Comparison of ENCODE assay signal across 24 cellular contexts in genomic region chr12:80173465-80173864, GRCh38.
DNase-seq lines count a peak whose midpoint lies in the region; ATAC-seq and TF ChIP-seq lines count a peak whose summit lies in the region.
"Had no signal": no experiment of that assay in that cellular context is flagged by ENCODE, and none has a peak within 500 bp of the region (broad histone marks: within the 10 kb centered on the region; RNA-seq: fewer than 3 reads in every experiment).

No MANE protein-coding gene starts in this region.

- TF ChIP-seq POLR2A in lower leg skin (IDR thresholded peaks at IDR 0.05) = no peak

- no peak overlapping the region for H3K23ac ChIP-seq in mesendoderm (ENCODE audit: low read length)

- no peak overlapping the region for H2BK120ac ChIP-seq in mesendoderm (ENCODE audit: low read depth, low read length)

- no peak overlapping the region for H3K18ac ChIP-seq in mesendoderm (ENCODE audit: low read length)

- no peaks in the 10 kb centered on the region for H3K9me3 ChIP-seq in NT2/D1 (ENCODE audit: insufficient read depth, low read length)
- no peaks in the 10 kb centered on the region for H3K9me3 ChIP-seq in endodermal cell (ENCODE audit: control insufficient read depth, low read length)
- H3K9me3 ChIP-seq: A549; BE2C; BLaER1 treated with 17β-estradiol and CSF1 and Interleukin-3, amounts not matched to agents 10 nM and 100 nM had no signal

- ATAC-seq in GM23338 = peak; percentile 77
- ATAC-seq in HG02623 (IDR thresholded peaks at IDR 0.05; ENCODE audit: unreplicated experiment) = no peak
- ATAC-seq: A549, GM12878, HCT116 had no signal

- H3K27me3 Mint-ChIP-seq in GM23338 (ENCODE audit: insufficient read depth, low read depth, poor library complexity) = peaks cover 2% of the 10 kb centered on the region
- H3K27me3 Mint-ChIP-seq in endodermal cell (ENCODE audit: insufficient read depth) = no peaks in the 10 kb centered on the region

- no peak overlapping the region for H4K8ac ChIP-seq in mesendoderm (ENCODE audit: low read depth, low read length)

- no peak for TF ChIP-seq CTCF in GM23338 (conservative IDR thresholded peaks at IDR 0.05; ENCODE audit: low read depth in 2 of 2)
- no peak for TF ChIP-seq CTCF in endodermal cell (conservative IDR thresholded peaks at IDR 0.05)
- no peak for TF ChIP-seq CTCF in lower leg skin (IDR thresholded peaks at IDR 0.05)

- H3K36me3 Mint-ChIP-seq in GM23338 (ENCODE audit: low read depth) (no peaks in the 10 kb centered on the region), endodermal cell (ENCODE audit: low read depth) (no peaks in the 10 kb centered on the region)
- H3K36me3 Mint-ChIP-seq: CD14-positive monocyte; CD8-positive, alpha-beta memory T cell had no signal

- H3K9me3 Mint-ChIP-seq in GM23338 = peaks cover 4% of the 10 kb centered on the region; the same call in 1 of the 3 replicates
- H3K9me3 Mint-ChIP-seq in endodermal cell = peaks cover 4% of the 10 kb centered on the region
- H3K9me3 Mint-ChIP-seq: CD4-positive, alpha-beta T cell had no signal

- DNase-seq in GM23338 (ENCODE audit: low spot score) (peak; percentile 53), NT2/D1 (ENCODE audit: low read depth, low spot score) (peak; percentile 22), endodermal cell (peak; percentile 78), mesendoderm (peak; percentile 94), lower leg skin (ENCODE audit: low spot score in 2 of 2) (no peak), NCI-H226 (no peak)
- no peak for DNase-seq in stimulated activated naive CD4-positive, alpha-beta T cell treated with Interleukin-2 at 50 U/mL for 16 hours (lab: John Stamatoyannopoulos, UW)
- DNase-seq: 8988T; ACHN; AML-193; BE2C; CD4-positive, alpha-beta T cell; CD8-positive, alpha-beta memory T cell; DMS 273 treated with DMSO at 0.1 percent for 48 hours; DMS53; DMS79 treated with DMSO at 0.1 percent for 48 hours; GOT3; H7 had no signal

- H4K20me1 ChIP-seq in GM23338 (replicated peaks; ENCODE audit: insufficient read depth) = no peaks in the 10 kb centered on the region
- H4K20me1 ChIP-seq: BLaER1 treated with 17β-estradiol and CSF1 and Interleukin-3, amounts not matched to agents 10 nM and 100 nM had no signal

- H3K9ac ChIP-seq in NT2/D1 (ENCODE audit: insufficient read length, low read depth) = no peak overlapping the region
- H3K9ac ChIP-seq in endodermal cell (ENCODE audit: extremely low read depth, low read length, poor library complexity, severe bottlenecking) = no peak overlapping the region
- no peak overlapping the region for H3K9ac ChIP-seq in mesendoderm (ENCODE audit: low read length)
- H3K9ac ChIP-seq: BLaER1 treated with 17β-estradiol and CSF1 and Interleukin-3, amounts not matched to agents 10 nM and 100 nM had no signal

- no peak overlapping the region for H3K4ac ChIP-seq in mesendoderm (ENCODE audit: low read depth, low read length)

- H3K27ac ChIP-seq in GM23338 (ENCODE audit: low read depth) = no peak overlapping the region; the same call in 1 of the 2 replicates
- H3K27ac ChIP-seq in endodermal cell (ENCODE audit: low read depth, low read length) = no peak overlapping the region
- H3K27ac ChIP-seq in mesendoderm (ENCODE audit: low read depth, low read length) = no peak overlapping the region
- H3K27ac ChIP-seq: A549; BLaER1 treated with 17β-estradiol and CSF1 and Interleukin-3, amounts not matched to agents 10 nM and 100 nM had no signal

- no peak overlapping the region for H2BK5ac ChIP-seq in mesendoderm (ENCODE audit: low read length)

- WGBS in endodermal cell (ENCODE audit: insufficient coverage in 1 of 2, insufficient read length in 1 of 2), 2 experiments = 72 to 92% methylated on average over 2 to 3 of the region's 3 CpGs
- WGBS in mesendoderm (ENCODE audit: extremely low coverage, insufficient coverage, low lambda C conversion rate) = no CpG with 5 or more reads among the region's 3 CpGs
- 94% methylated on average over 3 of the region's 3 CpGs for WGBS in lower leg skin, 2 donors

- H2BK15ac ChIP-seq in mesendoderm (replicated peaks; ENCODE audit: low read depth) = no peak overlapping the region

- H3K4me1 ChIP-seq in GM23338 (ENCODE audit: insufficient read depth) = no peaks in the 10 kb centered on the region
- no peaks in the 10 kb centered on the region for H3K4me1 ChIP-seq in NT2/D1 (ENCODE audit: insufficient read depth, insufficient read length)
- peaks cover 5% of the 10 kb centered on the region for H3K4me1 ChIP-seq in endodermal cell (ENCODE audit: control insufficient read depth, insufficient read depth, low read length)
- H3K4me1 ChIP-seq in mesendoderm (ENCODE audit: control insufficient read depth, low read depth, low read length) = peaks cover 2% of the 10 kb centered on the region
- H3K4me1 ChIP-seq: A549, BE2C had no signal

- peaks cover 4% of the 10 kb centered on the region; the same call in 1 of the 2 replicates for H3K9me2 ChIP-seq in GM23338 (ENCODE audit: insufficient read depth)

- H4K5ac ChIP-seq in mesendoderm (ENCODE audit: low read length) = no peak overlapping the region

- peak overlapping the region; percentile 53 for H3K56ac ChIP-seq in mesendoderm (ENCODE audit: low read length)

- H3K79me2 ChIP-seq in GM23338 (replicated peaks; ENCODE audit: insufficient read depth) (no peaks in the 10 kb centered on the region), mesendoderm (ENCODE audit: control insufficient read depth, insufficient read depth, low read length) (no peaks in the 10 kb centered on the region)

- H3K36me3 ChIP-seq in GM23338 (ENCODE audit: insufficient read depth) = no peaks in the 10 kb centered on the region
- H3K36me3 ChIP-seq in NT2/D1 (ENCODE audit: insufficient read depth, insufficient read length, low read length) = no peaks in the 10 kb centered on the region
- no peaks in the 10 kb centered on the region for H3K36me3 ChIP-seq in endodermal cell (ENCODE audit: control insufficient read depth, insufficient read depth, low read length)
- H3K36me3 ChIP-seq in mesendoderm (ENCODE audit: control insufficient read depth, insufficient read depth, low read length) = no peaks in the 10 kb centered on the region
- H3K36me3 ChIP-seq: BE2C; BLaER1 treated with 17β-estradiol and CSF1 and Interleukin-3, amounts not matched to agents 10 nM and 100 nM had no signal

- H2AFZ ChIP-seq in GM23338 = no peak overlapping the region

- intact Hi-C loops in lower leg skin (cut with DNase I; ENCODE audit: low total_unique reads) = no loop called here

- no peak overlapping the region for H3K4me2 ChIP-seq in GM23338
- no peak overlapping the region for H3K4me2 ChIP-seq in mesendoderm (ENCODE audit: low read length)
- H3K4me2 ChIP-seq: A549; BLaER1 treated with 17β-estradiol and CSF1 and Interleukin-3, amounts not matched to agents 10 nM and 100 nM had no signal

- no peak overlapping the region for H3K4me3 ChIP-seq in GM23338
- no peak overlapping the region for H3K4me3 ChIP-seq in NT2/D1 (ENCODE audit: insufficient read length, low read depth)
- H3K4me3 ChIP-seq in endodermal cell (ENCODE audit: low read length) = no peak overlapping the region
- no peak overlapping the region for H3K4me3 ChIP-seq in mesendoderm (ENCODE audit: low read length)
- H3K4me3 ChIP-seq in lower leg skin (ENCODE audit: low read depth, poor library complexity, severe bottlenecking) = no peak overlapping the region
- H3K4me3 ChIP-seq: A549; BLaER1 treated with 17β-estradiol and CSF1 and Interleukin-3, amounts not matched to agents 10 nM and 100 nM; GM12878 had no signal

- H3K27ac Mint-ChIP-seq in GM23338 (no peak overlapping the region), endodermal cell (peak overlapping the region; percentile 79)
- H3K27ac Mint-ChIP-seq: CD14-positive monocyte; CD4-positive, alpha-beta T cell; CD8-positive, alpha-beta memory T cell had no signal

- no peaks in the 10 kb centered on the region for H3K27me3 ChIP-seq in GM23338 (ENCODE audit: insufficient read depth)
- no peaks in the 10 kb centered on the region for H3K27me3 ChIP-seq in NT2/D1 (ENCODE audit: insufficient read depth, insufficient read length)
- no peaks in the 10 kb centered on the region for H3K27me3 ChIP-seq in endodermal cell (ENCODE audit: control insufficient read depth, insufficient read depth, low read length, poor library complexity, severe bottlenecking)
- H3K27me3 ChIP-seq in mesendoderm (ENCODE audit: insufficient read depth, low read length, poor library complexity) = no peaks in the 10 kb centered on the region
- H3K27me3 ChIP-seq: BE2C; BLaER1 treated with 17β-estradiol and CSF1 and Interleukin-3, amounts not matched to agents 10 nM and 100 nM had no signal

- H3K79me1 ChIP-seq in mesendoderm (ENCODE audit: low read length) = no peaks in the 10 kb centered on the region

- H3K4me1 Mint-ChIP-seq in GM23338 = peaks cover 12% of the 10 kb centered on the region; the same call in 2 of the 3 replicates
- peaks cover 12% of the 10 kb centered on the region for H3K4me1 Mint-ChIP-seq in endodermal cell
- H3K4me1 Mint-ChIP-seq: CD14-positive monocyte had no signal

- no peak overlapping the region for H2AK5ac ChIP-seq in mesendoderm (ENCODE audit: low read length)

- H3K4me3 Mint-ChIP-seq in GM23338 (no peak overlapping the region), endodermal cell (no peak overlapping the region)
- H3K4me3 Mint-ChIP-seq: CD14-positive monocyte; CD4-positive, alpha-beta T cell; CD8-positive, alpha-beta memory T cell had no signal

- no peaks in the 10 kb centered on the region for H3F3A ChIP-seq in GM23338 (replicated peaks; ENCODE audit: low read depth)

TF ChIP-seq in GM23338, 12 proteins besides CTCF, POLR2A, EP300 and RAD21 (continues in another document):
- no peak for TF ChIP-seq ETS1 (IDR thresholded peaks at IDR 0.05)
- no peak for TF ChIP-seq NANOG (IDR thresholded peaks at IDR 0.05; ENCODE audit: borderline replicate concordance)
- TF ChIP-seq EZH2phosphoT487 (IDR thresholded peaks at IDR 0.05; ENCODE audit: unreplicated experiment) = no peak
- peak; percentile 96 for TF ChIP-seq ZNF114 (CRISPR knock-in tag; IDR thresholded peaks at IDR 0.05)
- TF ChIP-seq EZH2 (IDR thresholded peaks at IDR 0.05; ENCODE audit: low read depth, unreplicated experiment) = no peak
- peak; percentile 46; the same call in 1 of the 2 replicates for TF ChIP-seq ZNF331 (CRISPR knock-in tag; IDR thresholded peaks at IDR 0.05; ENCODE audit: low read depth)
- peak; percentile 56 for TF ChIP-seq CREB1 (CRISPR knock-in tag; IDR thresholded peaks at IDR 0.05; ENCODE audit: low read depth)

Comparison
In these comparisons a context has a peak if more than half of its experiments do, and no peak if none do; other contexts are left out.
1. DNase-seq: peak in GM23338 (single experiment), NT2/D1 (single experiment), endodermal cell (single experiment) and mesendoderm (single experiment); none in lower leg skin (0 of 2), NCI-H226 (single experiment) and stimulated activated naive CD4-positive, alpha-beta T cell treated with Interleukin-2 at 50 U/mL for 16 hours (single experiment).